ENCODE assay signal across 1 cellular context in the genomic region with DNA sequence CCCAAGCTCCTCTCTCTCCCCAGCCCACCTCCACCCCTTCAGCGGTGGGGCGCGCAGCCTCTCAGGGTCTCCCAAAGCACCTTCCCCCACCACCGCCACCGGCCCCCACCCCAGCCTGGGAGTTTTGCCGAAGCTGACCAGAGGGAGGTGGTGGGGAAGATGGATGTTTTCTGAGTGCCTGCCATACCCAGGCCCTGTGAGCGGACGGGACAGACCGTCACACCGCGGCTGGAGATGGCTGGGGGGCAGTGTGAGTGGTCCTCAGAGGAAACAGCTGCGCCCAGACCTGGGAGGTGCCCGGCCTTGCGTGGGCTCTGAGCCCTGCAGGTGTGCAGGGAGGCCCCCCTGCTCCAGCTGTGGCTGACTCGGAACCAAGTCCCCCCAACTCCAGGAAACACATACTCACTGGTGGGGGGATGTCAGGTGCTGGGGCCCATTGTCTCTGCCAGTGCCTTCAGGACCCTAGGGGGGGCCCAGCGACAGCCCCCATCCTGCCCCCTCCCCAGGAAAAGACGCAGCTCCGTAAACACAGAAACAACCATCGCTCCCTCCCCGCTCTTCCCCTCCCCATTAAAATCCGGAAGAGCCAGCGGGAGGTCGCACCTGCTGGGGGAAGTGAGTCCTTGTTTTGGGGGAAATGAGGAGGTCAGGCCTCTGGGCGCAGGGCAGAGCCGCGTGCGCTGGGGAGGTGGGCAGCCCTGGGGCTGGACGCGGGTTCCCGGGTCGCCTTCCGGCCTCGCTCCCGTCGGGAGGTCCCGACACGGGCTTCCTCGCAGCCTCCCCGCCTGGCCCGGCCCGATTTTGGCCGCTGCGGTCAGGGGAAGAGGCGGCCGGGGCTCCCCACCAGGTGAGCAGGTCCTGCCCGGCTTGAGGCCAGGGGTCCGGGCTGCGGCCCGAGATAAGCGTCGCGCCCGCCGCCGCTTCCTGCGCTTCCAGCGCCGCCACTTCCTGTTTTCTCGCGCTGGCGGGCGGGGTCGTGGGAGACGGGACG.
TF ChIP-seq lines count a peak whose summit lies in the region.

No MANE protein-coding gene starts in this region.

TF ChIP-seq in endothelial cell of umbilical vein, 7 proteins besides CTCF, POLR2A, EP300 and RAD21:
- TF ChIP-seq JUN (IDR thresholded peaks at IDR 0.05; ENCODE audit: borderline replicate concordance, insufficient read depth, insufficient read length, low read depth) = no peak
- no peak for TF ChIP-seq MYC (IDR thresholded peaks at IDR 0.05; ENCODE audit: low read depth, low read length)
- peak; percentile 34 for TF ChIP-seq FOS (IDR thresholded peaks at IDR 0.05; ENCODE audit: borderline replicate concordance, insufficient read depth, low read length)
- TF ChIP-seq MAX (IDR thresholded peaks at IDR 0.05; ENCODE audit: insufficient read depth, insufficient read length) = no peak
- TF ChIP-seq POLR2AphosphoS5 (IDR thresholded peaks at IDR 0.05; ENCODE audit: insufficient read depth, low read depth, low read length) = peak; percentile 51
- no peak for TF ChIP-seq EZH2 (IDR thresholded peaks at IDR 0.05; ENCODE audit: borderline replicate concordance, low read depth, low read length, severe bottlenecking)
- TF ChIP-seq GATA2 (IDR thresholded peaks at IDR 0.05; ENCODE audit: insufficient read depth, insufficient read length, low read depth, low read length) = peak; percentile 64
